In genomic region chr7:155144371-155144770, GRCh38 we compare ENCODE assay signal across 6 cellular contexts.
"Had no signal": no experiment of that assay in that cellular context is flagged by ENCODE, and none has a peak within 500 bp of the region (broad histone marks: within the 10 kb centered on the region; RNA-seq: fewer than 3 reads in every experiment).

No MANE protein-coding gene starts in this region.

- H3K27ac Mint-ChIP-seq: H9 had no signal

- ATAC-seq: K562 had no signal

- H3K4me3 ChIP-seq: GM23248, K562 had no signal

- H3K4me3 Mint-ChIP-seq: H9 had no signal

- DNase-seq: GM23248, GOT3, H9, HCEC 1CT, IMR-90 had no signal

- H3K27ac ChIP-seq: GM23248 had no signal
